ENCODE assay signal across 1 cellular context in genomic region chr12:122928891-122929538, GRCh38.
TF ChIP-seq lines count a peak whose summit lies in the region.

No MANE protein-coding gene starts in this region.

TF ChIP-seq in H1, 55 proteins besides CTCF, POLR2A, EP300 and RAD21:
- TF ChIP-seq CHD1 (IDR thresholded peaks at IDR 0.05; ENCODE audit: low read depth, low read length) (no peak), CBX5 (IDR thresholded peaks at IDR 0.05; ENCODE audit: low read depth, low read length) (no peak), EGR1 (IDR thresholded peaks at IDR 0.05; ENCODE audit: borderline replicate concordance, low read depth, low read length) (no peak), RXRA (IDR thresholded peaks at IDR 0.05; ENCODE audit: insufficient read depth, low read depth, low read length) (no peak), SP1 (IDR thresholded peaks at IDR 0.05; ENCODE audit: low read depth, low read length) (no peak), FOSL1 (IDR thresholded peaks at IDR 0.05; ENCODE audit: insufficient read depth, low read depth, low read length) (no peak), YY1 (IDR thresholded peaks at IDR 0.05; ENCODE audit: low read depth, low read length) (no peak), NANOG (IDR thresholded peaks at IDR 0.05; ENCODE audit: insufficient read depth, low read depth, low read length, poor library complexity, severe bottlenecking) (no peak)
